Comparison of ENCODE assay signal across 1 cellular context in genomic region chr14:33676135-33676566, GRCh38.
TF ChIP-seq lines count a peak whose summit lies in the region.

No MANE protein-coding gene starts in this region.

TF ChIP-seq in HCT116, 20 proteins besides CTCF, POLR2A, EP300 and RAD21 (continued from another document):
- TF ChIP-seq, protein P1, sequence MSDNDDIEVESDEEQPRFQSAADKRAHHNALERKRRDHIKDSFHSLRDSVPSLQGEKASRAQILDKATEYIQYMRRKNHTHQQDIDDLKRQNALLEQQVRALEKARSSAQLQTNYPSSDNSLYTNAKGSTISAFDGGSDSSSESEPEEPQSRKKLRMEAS (IDR thresholded peaks at IDR 0.05), result peak; percentile 45; the same call in 1 of the 2 replicates
- no peak for TF ChIP-seq CEBPB (IDR thresholded peaks at IDR 0.05; ENCODE audit: low read depth)
- TF ChIP-seq FOSL1 (IDR thresholded peaks at IDR 0.05; ENCODE audit: low read depth), result no peak
